In the genomic region with DNA sequence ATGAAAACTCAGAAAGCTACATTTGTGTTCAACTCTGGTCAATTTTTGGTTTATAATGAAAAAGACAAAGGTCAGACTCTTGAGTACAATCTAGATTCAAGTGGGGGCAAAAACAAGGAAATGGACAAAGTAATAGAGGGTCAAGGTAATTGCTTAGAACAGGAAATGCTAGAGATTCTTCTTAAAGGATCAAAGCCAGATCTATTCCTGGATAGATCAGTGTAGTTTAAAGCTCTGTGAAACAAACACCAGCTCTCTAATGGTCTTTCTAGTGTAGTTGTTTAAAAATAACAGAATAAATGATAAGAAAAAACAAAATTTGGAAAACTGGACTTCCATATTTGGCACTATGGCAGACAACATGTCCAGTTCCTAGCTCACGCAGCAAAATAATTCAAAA, we compare ENCODE assay signal across 8 cellular contexts.
"Had no signal": no experiment of that assay in that cellular context is flagged by ENCODE, and none has a peak within 500 bp of the region (broad histone marks: within the 10 kb centered on the region; RNA-seq: fewer than 3 reads in every experiment).

No MANE protein-coding gene starts in this region.

- DNase-seq: GDM1, GF-D8 had no signal

- H3K4me3 ChIP-seq: GM12878 had no signal

- ATAC-seq: GM12878 had no signal

- FAIRE-seq: G401.6, GM12878, GM12891, GM12892, GM18507, GM19239 had no signal
